1 cellular context compared by ENCODE assay signal in the genomic region with DNA sequence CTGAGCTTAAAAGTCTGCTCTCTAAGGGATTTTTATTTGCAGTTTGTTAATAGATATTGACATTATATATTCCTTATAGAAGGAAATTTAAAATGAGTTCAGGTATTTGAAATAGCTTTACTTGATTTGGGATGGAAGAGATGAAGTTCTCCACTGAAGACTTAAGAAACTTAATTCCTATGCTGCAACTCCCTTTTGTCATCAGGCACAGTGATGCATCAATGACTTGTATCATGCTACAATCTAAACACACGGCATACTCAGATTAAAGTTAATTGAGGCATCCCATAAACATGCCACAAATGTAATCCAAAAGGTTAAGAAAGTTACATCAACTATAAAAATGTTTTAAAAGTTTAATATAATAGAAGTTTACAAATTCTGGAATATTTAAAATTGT.
TF ChIP-seq lines count a peak whose summit lies in the region.

No MANE protein-coding gene starts in this region.

TF ChIP-seq in HepG2, 621 proteins besides CTCF, POLR2A, EP300 and RAD21:
- TF ChIP-seq, protein P1, sequence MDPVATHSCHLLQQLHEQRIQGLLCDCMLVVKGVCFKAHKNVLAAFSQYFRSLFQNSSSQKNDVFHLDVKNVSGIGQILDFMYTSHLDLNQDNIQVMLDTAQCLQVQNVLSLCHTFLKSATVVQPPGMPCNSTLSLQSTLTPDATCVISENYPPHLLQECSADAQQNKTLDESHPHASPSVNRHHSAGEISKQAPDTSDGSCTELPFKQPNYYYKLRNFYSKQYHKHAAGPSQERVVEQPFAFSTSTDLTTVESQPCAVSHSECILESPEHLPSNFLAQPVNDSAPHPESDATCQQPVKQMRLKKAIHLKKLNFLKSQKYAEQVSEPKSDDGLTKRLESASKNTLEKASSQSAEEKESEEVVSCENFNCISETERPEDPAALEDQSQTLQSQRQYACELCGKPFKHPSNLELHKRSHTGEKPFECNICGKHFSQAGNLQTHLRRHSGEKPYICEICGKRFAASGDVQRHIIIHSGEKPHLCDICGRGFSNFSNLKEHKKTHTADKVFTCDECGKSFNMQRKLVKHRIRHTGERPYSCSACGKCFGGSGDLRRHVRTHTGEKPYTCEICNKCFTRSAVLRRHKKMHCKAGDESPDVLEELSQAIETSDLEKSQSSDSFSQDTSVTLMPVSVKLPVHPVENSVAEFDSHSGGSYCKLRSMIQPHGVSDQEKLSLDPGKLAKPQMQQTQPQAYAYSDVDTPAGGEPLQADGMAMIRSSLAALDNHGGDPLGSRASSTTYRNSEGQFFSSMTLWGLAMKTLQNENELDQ (CRISPR knock-in tag; IDR thresholded peaks at IDR 0.05; ENCODE audit: borderline replicate concordance): no peak
- TF ChIP-seq CAMTA2 (CRISPR knock-in tag; IDR thresholded peaks at IDR 0.05; ENCODE audit: borderline replicate concordance) (no peak), ZNF292 (CRISPR knock-in tag; IDR thresholded peaks at IDR 0.05; ENCODE audit: borderline replicate concordance, low read depth) (no peak), ZNF660 (CRISPR knock-in tag; IDR thresholded peaks at IDR 0.05; ENCODE audit: borderline replicate concordance, low read depth) (no peak)
